Comparison of ENCODE assay signal across 6 cellular contexts in genomic region chr2:9513946-9514345, GRCh38. TPM values are rescaled to one million over a fixed set of nuclear protein-coding genes. Genes with fewer than 3 reads are reported as not detected.
DNase-seq lines count a peak whose midpoint lies in the region; ATAC-seq, FAIRE-seq and TF ChIP-seq lines count a peak whose summit lies in the region.
"Not testable (repeated sequence)": the region's sequence is repeated elsewhere in the genome, so short reads cannot be mapped to it uniquely, and the experiment has no call there.

No MANE protein-coding gene starts in this region.

- POLR2A ChIA-PET in HEK293 (lab: Yijun Ruan, JAX); WTC11 (lab: Charles Lee); K562 (lab: Yijun Ruan, JAX): not testable (repeated sequence)

- peak overlapping the region; percentile 14 for H3K27ac Mint-ChIP-seq in T-helper 17 cell
- H3K27ac Mint-ChIP-seq in WTC11, result not testable (repeated sequence)
- H3K27ac Mint-ChIP-seq in chondrocyte (ENCODE audit: unreplicated experiment), result peak overlapping the region; percentile 17
- peak overlapping the region; percentile 60 for H3K27ac Mint-ChIP-seq in memory B cell

- H3K9ac ChIP-seq in K562 (ENCODE audit: insufficient read depth in 1 of 2, low read depth in 2 of 2, low read length in 2 of 2), result not testable (repeated sequence)

- not testable (repeated sequence) for ATAC-seq in T-helper 17 cell; WTC11; K562; memory B cell (ENCODE audit: low read depth)

- H3K36me3 ChIP-seq in HEK293 (ENCODE audit: control insufficient read depth in 2 of 2, insufficient read depth in 1 of 2, low read length in 2 of 2) (peaks cover 21 to 54% of the 10 kb centered on the region in 2 experiments), K562 (ENCODE audit: control insufficient read depth, insufficient read depth, low read length) (peaks cover 51% of the 10 kb centered on the region)

- TF ChIP-seq EP300 in K562 (IDR thresholded peaks at IDR 0.05; ENCODE audit: low read length), result not testable (repeated sequence)

- in situ Hi-C loops in K562 (cut with MboI), result not testable (repeated sequence)

- FAIRE-seq in K562 (lab: Jason Lieb, UNC), result not testable (repeated sequence)

- peaks cover 11% of the 10 kb centered on the region for H3K36me3 Mint-ChIP-seq in T-helper 17 cell (ENCODE audit: low read depth)
- peaks cover 25% of the 10 kb centered on the region for H3K36me3 Mint-ChIP-seq in WTC11
- peaks cover 20% of the 10 kb centered on the region for H3K36me3 Mint-ChIP-seq in chondrocyte (ENCODE audit: low read depth)
- peaks cover 33% of the 10 kb centered on the region for H3K36me3 Mint-ChIP-seq in memory B cell

- H3K4me2 ChIP-seq in K562 (ENCODE audit: insufficient read depth, low read length), result not testable (repeated sequence)

- CTCF ChIA-PET in HEK293 (lab: Yijun Ruan, JAX); WTC11 (lab: Charles Lee); K562 (lab: Yijun Ruan, JAX; ENCODE audit: low intra/inter-chr PET ratio): not testable (repeated sequence)

- H3K4me1 Mint-ChIP-seq in T-helper 17 cell; WTC11; chondrocyte (ENCODE audit: low read depth); memory B cell: not testable (repeated sequence)

- H3K9me3 Mint-ChIP-seq in WTC11; chondrocyte (ENCODE audit: low read depth); memory B cell: not testable (repeated sequence)

- not testable (repeated sequence) for H3K4me1 ChIP-seq in HEK293 (ENCODE audit: control insufficient read depth, insufficient read depth, low read length)
- peaks cover 0 to 14% of the 10 kb centered on the region in 2 experiments; a peak in 3 of 5 replicates for H3K4me1 ChIP-seq in K562 (replicated peaks in 1 of 2; ENCODE audit: control insufficient read depth in 2 of 2, insufficient read depth in 2 of 2, low read length in 2 of 2)

- H2AFZ ChIP-seq in K562 (ENCODE audit: low read depth, low read length), result not testable (repeated sequence)

- not testable (repeated sequence) for TF ChIP-seq RAD21 in K562 (CRISPR knock-in tag; conservative IDR thresholded peaks at IDR 0.05 in 1 of 2, IDR thresholded peaks at IDR 0.05 in 1 of 2)

- not testable (repeated sequence) for TF ChIP-seq CTCF in HEK293 (tag by site-specific recombination; IDR thresholded peaks at IDR 0.05); WTC11 (IDR thresholded peaks at IDR 0.05); K562 (IDR thresholded peaks at IDR 0.05 in 2 of 3, conservative IDR thresholded peaks at IDR 0.05 in 1 of 3; ENCODE audit: insufficient read depth in 2 of 3, low read depth in 1 of 3, low read length in 3 of 3); chondrocyte (IDR thresholded peaks at IDR 0.05)

- not testable (repeated sequence) for H3K9me3 ChIP-seq in HEK293 (ENCODE audit: control insufficient read depth, insufficient read depth, low read depth, low read length); T-helper 17 cell (ENCODE audit: control insufficient read depth, low read length, poor library complexity, severe bottlenecking); K562 (replicated peaks; ENCODE audit: control insufficient read depth, insufficient read depth, low read depth, low read length)

- H4K20me1 ChIP-seq in K562 (replicated peaks; ENCODE audit: control insufficient read depth, insufficient read depth, low read length), result not testable (repeated sequence)

- not testable (repeated sequence) for H3K27ac ChIP-seq in HEK293 (ENCODE audit: extremely low read depth, low read depth, low read length); K562 (ENCODE audit: extremely low read depth, low read depth, low read length)

- BruUV-seq in K562 (replicated peaks; lab: Mats Ljungman, UMichigan), result not testable (repeated sequence)

- not testable (repeated sequence) for H3K4me3 Mint-ChIP-seq in T-helper 17 cell; WTC11; chondrocyte (ENCODE audit: unreplicated experiment); memory B cell

- DNase-seq in T-helper 17 cell; WTC11 (ENCODE audit: low spot score); K562 (ENCODE audit: extremely low read depth in 1 of 4, low spot score in 3 of 4); chondrocyte (ENCODE audit: low spot score); memory B cell (ENCODE audit: low spot score in 2 of 2): not testable (repeated sequence)

- H3K27me3 ChIP-seq in K562 (ENCODE audit: control insufficient read depth in 2 of 2, insufficient read depth in 2 of 2, low read length in 2 of 2), result not testable (repeated sequence)

- H3K9me1 ChIP-seq in K562 (ENCODE audit: control insufficient read depth, insufficient read depth, low read length), result not testable (repeated sequence)

- H3K79me2 ChIP-seq in K562 (ENCODE audit: control insufficient read depth, insufficient read depth, low read length), result not testable (repeated sequence)

- not testable (repeated sequence) for TF ChIP-seq POLR2A in K562 (conservative IDR thresholded peaks at IDR 0.05)

- H3K27me3 Mint-ChIP-seq in T-helper 17 cell; WTC11 (ENCODE audit: low read depth); chondrocyte (ENCODE audit: low read depth); memory B cell: not testable (repeated sequence)

- H3K4me3 ChIP-seq in HEK293 (ENCODE audit: low read depth, low read length); K562: not testable (repeated sequence)

- intact Hi-C loops in K562 (cut with micrococcal nuclease), result not testable (repeated sequence)

- 70% methylated on average over 2 of the region's 3 CpGs for WGBS in K562 (ENCODE audit: insufficient coverage, low coverage, missing lambda C conversion rate)

TF ChIP-seq in HEK293, 187 proteins besides CTCF, POLR2A, EP300 and RAD21 (continues in another document):
- peak; percentile 96 for TF ChIP-seq ZNF146 (tag by site-specific recombination; IDR thresholded peaks at IDR 0.05)

TF ChIP-seq in WTC11, 78 proteins besides CTCF, POLR2A, EP300 and RAD21:
- peak; percentile 65; the same call in 1 of the 2 replicates for TF ChIP-seq GTF2I (CRISPR knock-in tag; conservative IDR thresholded peaks at IDR 0.05)

TF ChIP-seq in K562, 482 proteins besides CTCF, POLR2A, EP300 and RAD21 (continues in another document):
- TF ChIP-seq ZNF146 (CRISPR knock-in tag; IDR thresholded peaks at IDR 0.05; ENCODE audit: unreplicated experiment) (peak; percentile 59), BCOR (IDR thresholded peaks at IDR 0.05) (0 out of 2 replicates have a peak, but pooled peaks have one; percentile 49), RBM25 (IDR thresholded peaks at IDR 0.05; ENCODE audit: low read depth, low read length, severe bottlenecking) (peak; percentile 13)

RNA-seq across cellular contexts. Expression of gene IAH1, which starts 39.6 kb away (rescaled TPM):
- 10 to 100 TPM; 43.6 to 45.2 TPM for total RNA-seq in T-helper 17 cell
- total RNA-seq in WTC11 (2021), result 14.4 to 18.0 TPM (median 16.5 TPM) in 3 replicates
- 0.39 TPM in 1 of 2 replicates, not detected in the other for total RNA-seq in K562 (2011; cell fraction: chromatin; rRNA removed; ENCODE audit: low replicate concordance)
- total RNA-seq in K562 (2011; cell fraction: nucleolus; rRNA removed), result not detected in 2 replicates
- total RNA-seq in K562 (2011; cell fraction: nucleoplasm; rRNA removed), result not detected in 2 replicates
- total RNA-seq in K562 (2014; rRNA removed), result 0.50 TPM in 1 of 2 replicates, not detected in the other
- total RNA-seq in K562 (2014; rRNA removed; fragmentation: Illumina TruSeq; extraction: Trizol), result 0.15 TPM in 1 of 2 replicates, not detected in the other
- total RNA-seq in K562 (2015; rRNA removed; fragmentation: Illumina TruSeq; extraction: Trizol), result not detected in 2 replicates
- 0.13 and 0.22 TPM in 2 replicates for total RNA-seq in K562 (2021)
- not detected in 2 replicates for polyA plus RNA-seq in K562 (2011; rRNA removed)
- polyA plus RNA-seq in K562 (2011; cell fraction: cytosol; rRNA removed), result not detected in 2 replicates
- polyA plus RNA-seq in K562 (2011; cell fraction: nucleus; rRNA removed), result not detected in 2 replicates
- polyA plus RNA-seq in K562 (2012), result 0.40 and 0.66 TPM in 2 replicates
- not detected in 2 replicates for polyA plus RNA-seq in K562 (2014; fragmentation: Illumina TruSeq; extraction: Trizol)
- polyA plus RNA-seq in K562 (2014; fragmentation: Nextera tagmentation; extraction: Ambion mirVana), result 10 to 100 TPM; 13.0 to 19.3 TPM
- polyA plus RNA-seq in K562 (2014; rRNA removed), result 0.04 TPM in 2 replicates
- polyA minus RNA-seq in K562 (2011; rRNA and poly(A)+ RNA removed), result not detected in 2 replicates
- not detected in 2 replicates for polyA minus RNA-seq in K562 (2011; cell fraction: cytosol; rRNA and poly(A)+ RNA removed)
- polyA minus RNA-seq in K562 (2011; cell fraction: nucleus; rRNA and poly(A)+ RNA removed), result 0.13 and 0.67 TPM in 2 replicates
- 66.6 to 72.9 TPM (median 67.8 TPM) in 3 replicates for total RNA-seq in chondrocyte

RNA-seq across cellular contexts. Expression of gene ADAM17, which starts 41.7 kb away (rescaled TPM):
- total RNA-seq in T-helper 17 cell (10 to 100 TPM; 27.2 to 34.0 TPM), WTC11 (2021) (23.5 to 25.9 TPM (median 25.5 TPM) in 3 replicates), K562 (2014; rRNA removed) (19.0 and 19.6 TPM in 2 replicates), K562 (2014; rRNA removed; fragmentation: Illumina TruSeq; extraction: Trizol) (28.1 and 33.7 TPM in 2 replicates), K562 (2015; rRNA removed; fragmentation: Illumina TruSeq; extraction: Trizol) (27.1 and 28.5 TPM in 2 replicates), K562 (2021) (27.9 and 30.0 TPM in 2 replicates), chondrocyte (25.2 to 31.4 TPM (median 30.0 TPM) in 3 replicates)
- 65.9 and 125 TPM in 2 replicates for total RNA-seq in K562 (2011; cell fraction: chromatin; rRNA removed; ENCODE audit: low replicate concordance)
- total RNA-seq in K562 (2011; cell fraction: nucleolus; rRNA removed), result 40.0 and 49.9 TPM in 2 replicates
- total RNA-seq in K562 (2011; cell fraction: nucleoplasm; rRNA removed), result 73.1 and 114 TPM in 2 replicates
- polyA plus RNA-seq in K562 (2011; rRNA removed) (11.8 and 12.8 TPM in 2 replicates), K562 (2014; fragmentation: Illumina TruSeq; extraction: Trizol) (21.5 and 22.1 TPM in 2 replicates), K562 (2014; fragmentation: Nextera tagmentation; extraction: Ambion mirVana) (1 to 10 TPM; 5.8 to 7.8 TPM), K562 (2014; rRNA removed) (15.2 and 16.4 TPM in 2 replicates)
- 3.0 and 5.7 TPM in 2 replicates for polyA plus RNA-seq in K562 (2011; cell fraction: cytosol; rRNA removed)
- 13.6 and 15.4 TPM in 2 replicates for polyA plus RNA-seq in K562 (2011; cell fraction: nucleus; rRNA removed)
- 21.8 and 24.0 TPM in 2 replicates for polyA plus RNA-seq in K562 (2012)
- 41.0 and 44.7 TPM in 2 replicates for polyA minus RNA-seq in K562 (2011; rRNA and poly(A)+ RNA removed)
- 9.7 and 12.0 TPM in 2 replicates for polyA minus RNA-seq in K562 (2011; cell fraction: cytosol; rRNA and poly(A)+ RNA removed)
- polyA minus RNA-seq in K562 (2011; cell fraction: nucleus; rRNA and poly(A)+ RNA removed), result 13.3 and 27.4 TPM in 2 replicates

Comparison
In these comparisons a context has a peak if more than half of its experiments do, and no peak if none do; other contexts are left out.
1. RNA of gene IAH1, which starts 39.6 kb away (total RNA-seq): 66.6 to 72.9 TPM in chondrocyte, 43.6 to 45.2 TPM in T-helper 17 cell and 14.4 to 18.0 TPM in WTC11; 0.13 to 0.50 TPM in K562; every median in the first group is over 10 times any median in the second.